9 cellular contexts compared by ENCODE assay signal in genomic region chr6:98839788-98840361, GRCh38. TPM values are rescaled to one million over a fixed set of nuclear protein-coding genes. Genes with fewer than 3 reads are reported as not detected.
DNase-seq lines count a peak whose midpoint lies in the region; ATAC-seq and TF ChIP-seq lines count a peak whose summit lies in the region.
"Had no signal": no experiment of that assay in that cellular context is flagged by ENCODE, and none has a peak within 500 bp of the region (broad histone marks: within the 10 kb centered on the region; RNA-seq: fewer than 3 reads in every experiment).

No MANE protein-coding gene starts in this region.

- no peaks in the 10 kb centered on the region for H3K36me3 ChIP-seq in stomach

- ATAC-seq in GM18909 (IDR thresholded peaks at IDR 0.05; ENCODE audit: poor library complexity, unreplicated experiment) (no peak), GM19397 (IDR thresholded peaks at IDR 0.05; ENCODE audit: unreplicated experiment) (no peak), left ventricle myocardium superior (no peak)
- ATAC-seq: psoas muscle had no signal

- H3K9me3 ChIP-seq in stomach, result no peaks in the 10 kb centered on the region
- H3K9me3 ChIP-seq: psoas muscle had no signal

- DNase-seq in COR-L47 (lab: John Stamatoyannopoulos, UW) (peak; percentile 48), HT-29 (ENCODE audit: low spot score) (peak; percentile 4), left kidney (ENCODE audit: low read depth, low spot score) (peak; percentile 70), stomach (no peak), left ventricle myocardium superior (no peak)
- DNase-seq: psoas muscle had no signal

- TF ChIP-seq POLR2A in stomach (IDR thresholded peaks at IDR 0.05), result no peak

- no peak overlapping the region for H3K27ac ChIP-seq in stomach
- H3K27ac ChIP-seq: psoas muscle had no signal

- intact Hi-C loops in stomach (cut with DNase I; ENCODE audit: low total_unique reads), result loop anchor here (10.0 kb wide), 1 partner anchor 1345 kb away; no protein-coding TSS in a partner anchor
- intact Hi-C loops in left ventricle myocardium superior (cut with micrococcal nuclease), result no loop called here

- 0 out of 2 replicates have a peak, but pooled peaks have one; percentile 16 for TF ChIP-seq CTCF in WI38 (IDR thresholded peaks at IDR 0.05; ENCODE audit: low read depth, low read length)
- no peak for TF ChIP-seq CTCF in stomach (IDR thresholded peaks at IDR 0.05)

- TF ChIP-seq EP300 in stomach (IDR thresholded peaks at IDR 0.05), result no peak

- H3K4me3 ChIP-seq in WI38 (ENCODE audit: low read depth, low read length) (no peak overlapping the region), stomach (no peak overlapping the region)
- H3K4me3 ChIP-seq: psoas muscle had no signal

- peaks cover 21 to 48% (median 33%) of the 10 kb centered on the region in 4 donors for H3K4me1 ChIP-seq in stomach

- 19 to 27% (median 24%) methylated on average over 5 of the region's 5 CpGs for WGBS in stomach, 5 donors

- H3K27me3 ChIP-seq in stomach, result peaks cover 42 to 100% (median 99%) of the 10 kb centered on the region in 3 donors

RNA-seq across cellular contexts. Expression of gene POU3F2, which starts 5.5 kb away (rescaled TPM):
- not detected in 2 replicates for total RNA-seq in HT-29 (2014; rRNA removed; shearing (Covaris generic))
- under 1 TPM in 1 of 5 donors, not detected in 4; under 0.01 TPM for total RNA-seq in stomach
- not detected for polyA plus RNA-seq in stomach
- not detected for total RNA-seq in left ventricle myocardium superior
- total RNA-seq: psoas muscle had no signal

Comparison
In these comparisons a context has a peak if more than half of its experiments do, and no peak if none do; other contexts are left out.
1. DNase-seq: peak in COR-L47 (single experiment), HT-29 (single experiment) and left kidney (single experiment); none in stomach (single experiment) and left ventricle myocardium superior (single experiment).